In genomic region chr6:3501826-3502505, GRCh38 we compare ENCODE assay signal across 26 cellular contexts. TPM values are rescaled to one million over a fixed set of nuclear protein-coding genes. Genes with fewer than 3 reads are reported as not detected.
DNase-seq lines count a peak whose midpoint lies in the region; ATAC-seq and TF ChIP-seq lines count a peak whose summit lies in the region.
"Had no signal": no experiment of that assay in that cellular context is flagged by ENCODE, and none has a peak within 500 bp of the region (broad histone marks: within the 10 kb centered on the region; RNA-seq: fewer than 3 reads in every experiment).

No MANE protein-coding gene starts in this region.

- no peaks in the 10 kb centered on the region for H3K9me3 Mint-ChIP-seq in Caco-2 (ENCODE audit: unreplicated experiment)
- peaks cover 4% of the 10 kb centered on the region for H3K9me3 Mint-ChIP-seq in neural progenitor cell

- H3K4me1 ChIP-seq in Caco-2 (peaks cover 35% of the 10 kb centered on the region), HUES48 (ENCODE audit: control insufficient read depth, insufficient read depth, low read length) (peaks cover 13% of the 10 kb centered on the region; the same call in 1 of the 2 replicates), neural progenitor cell (peaks cover 14% of the 10 kb centered on the region)
- H3K4me1 ChIP-seq: sigmoid colon had no signal

- no peaks in the 10 kb centered on the region for H4K20me1 ChIP-seq in neural progenitor cell (ENCODE audit: low read depth)

- H3K4me3 Mint-ChIP-seq in Caco-2 (ENCODE audit: unreplicated experiment) = peak overlapping the region; percentile 7
- no peak overlapping the region for H3K4me3 Mint-ChIP-seq in neural progenitor cell
- H3K4me3 Mint-ChIP-seq: B cell; CD4-positive, alpha-beta memory T cell had no signal

- POLR2A ChIA-PET in Caco-2 (lab: Charles Lee) = interaction anchor here (0.6 kb wide), 3 partner anchors 20 to 1030 kb away, joined by 4 to 7 read pairs (median 5); no protein-coding TSS in a partner anchor

- CTCF ChIA-PET in Caco-2 (lab: Charles Lee) = interaction anchor here (1.0 kb wide), 1 partner anchor 61 kb away, joined by 3 read pairs; no protein-coding TSS in a partner anchor

- H3K9ac ChIP-seq in HUES48 (ENCODE audit: low read depth, low read length) (no peak overlapping the region), neural progenitor cell (no peak overlapping the region)

- H3K79me2 ChIP-seq in neural progenitor cell (ENCODE audit: low read depth) = no peaks in the 10 kb centered on the region

- peaks cover 11% of the 10 kb centered on the region for H3F3A ChIP-seq in neural progenitor cell (ENCODE audit: low read depth)

- DNase-seq in Caco-2 (no peak), choroid plexus epithelial cell (ENCODE audit: low read depth) (peak; percentile 48), neural progenitor cell (ENCODE audit: low spot score) (no peak), GOT3 (lab: John Stamatoyannopoulos, UW) (no peak)
- no peak for DNase-seq in central memory CD4-positive, alpha-beta T cell
- DNase-seq: activated CD4-positive, alpha-beta T cell treated with anti-CD3 and anti-CD28 coated beads, Interleukin-2, amount 50 U/mL, for 48 hours; activated naive CD4-positive, alpha-beta T cell treated with Interleukin-2 at 50 U/mL for 16 hours; CD4-positive, alpha-beta memory T cell; dorsolateral prefrontal cortex; EL; foreskin melanocyte; heart right ventricle; KBM-7; kidney; NCI-H1417; NCI-H2029 treated with DMSO at 0.1 percent for 48 hours; NCI-H524 treated with DMSO at 0.1 percent for 48 hours; NK-92 treated with Interleukin-12 subunit alpha and Interleukin-12 subunit beta, amount 100 ng/mL, for 24 hours; sigmoid colon; stimulated activated CD4-positive, alpha-beta T cell treated with anti-CD3 and anti-CD28 coated beads, Interleukin-4, amount 100 ng/mL, for 24 hours; transverse colon had no signal

- H3K4me3 ChIP-seq in Caco-2 (ENCODE audit: low read depth, low read length) (no peak overlapping the region), HUES48 (ENCODE audit: low read depth, low read length) (no peak overlapping the region), choroid plexus epithelial cell (ENCODE audit: low read depth, low read length) (no peak overlapping the region), neural progenitor cell (no peak overlapping the region)
- H3K4me3 ChIP-seq: dorsolateral prefrontal cortex, heart right ventricle, sigmoid colon, transverse colon had no signal

- H3K4me1 Mint-ChIP-seq in Caco-2 (ENCODE audit: low read depth, unreplicated experiment) (peaks cover 22% of the 10 kb centered on the region), neural progenitor cell (peaks cover 37% of the 10 kb centered on the region)
- H3K4me1 Mint-ChIP-seq: B cell; CD4-positive, alpha-beta memory T cell had no signal

- ATAC-seq in GM19463 (IDR thresholded peaks at IDR 0.05; ENCODE audit: unreplicated experiment) (no peak), GM18517 (IDR thresholded peaks at IDR 0.05; ENCODE audit: unreplicated experiment) (no peak)
- ATAC-seq: activated CD4-positive, CD25-positive, alpha-beta regulatory T cell treated with anti-CD3 and anti-CD28 coated beads, Interleukin-2, amount 50 U/mL, for 24 hours; heart right ventricle had no signal

- intact Hi-C loops in Caco-2 (cut with micrococcal nuclease; ENCODE audit: unreplicated experiment) = loop anchor here (2.0 to 5.0 kb wide), 3 partner anchors 21 to 225 kb away; partner anchors contain the start of gene SLC22A23

- H3K27ac ChIP-seq in HUES48 (ENCODE audit: low read depth, low read length) (peak overlapping the region; percentile 26), neural progenitor cell (no peak overlapping the region)
- H3K27ac ChIP-seq: sigmoid colon, transverse colon had no signal

- H3K9me3 ChIP-seq in Caco-2 (no peaks in the 10 kb centered on the region), HUES48 (ENCODE audit: control insufficient read depth, insufficient read depth, low read length) (no peaks in the 10 kb centered on the region), neural progenitor cell (ENCODE audit: low read depth) (no peaks in the 10 kb centered on the region)
- H3K9me3 ChIP-seq: heart right ventricle, sigmoid colon, transverse colon had no signal

- no peaks in the 10 kb centered on the region for H3K27me3 ChIP-seq in Caco-2 (replicated peaks; ENCODE audit: control insufficient read depth, insufficient read depth, low read length)
- no peaks in the 10 kb centered on the region for H3K27me3 ChIP-seq in HUES48 (ENCODE audit: control insufficient read depth, insufficient read depth, low read length)
- H3K27me3 ChIP-seq in neural progenitor cell = no peaks in the 10 kb centered on the region
- H3K27me3 ChIP-seq: dorsolateral prefrontal cortex, sigmoid colon, transverse colon had no signal

- no peak overlapping the region for H2AFZ ChIP-seq in neural progenitor cell (replicated peaks)

- H3K36me3 Mint-ChIP-seq in Caco-2 (ENCODE audit: insufficient read depth, unreplicated experiment) = no peaks in the 10 kb centered on the region
- H3K36me3 Mint-ChIP-seq in neural progenitor cell = no peaks in the 10 kb centered on the region
- H3K36me3 Mint-ChIP-seq: CD4-positive, alpha-beta memory T cell had no signal

- no TSS peak for BruUV-seq in Caco-2 (replicated peaks; lab: Mats Ljungman, UMichigan)

- no peak overlapping the region for H3K4me2 ChIP-seq in neural progenitor cell

- no peak for TF ChIP-seq CTCF in Caco-2 (IDR thresholded peaks at IDR 0.05; ENCODE audit: insufficient read depth in 1 of 2, low read depth in 1 of 2, low read length in 1 of 2, severe bottlenecking in 1 of 2, unreplicated experiment in 1 of 2)
- no peak for TF ChIP-seq CTCF in choroid plexus epithelial cell (conservative IDR thresholded peaks at IDR 0.05; ENCODE audit: low read depth, low read length)
- no peak for TF ChIP-seq CTCF in neural progenitor cell (IDR thresholded peaks at IDR 0.05)

- H3K36me3 ChIP-seq in Caco-2 (ENCODE audit: control insufficient read depth, insufficient read depth, low read length) (no peaks in the 10 kb centered on the region), HUES48 (ENCODE audit: control insufficient read depth, insufficient read depth, low read length) (no peaks in the 10 kb centered on the region), neural progenitor cell (no peaks in the 10 kb centered on the region)
- H3K36me3 ChIP-seq: heart right ventricle, sigmoid colon, transverse colon had no signal

- H3K27me3 Mint-ChIP-seq in Caco-2 (ENCODE audit: insufficient read depth, unreplicated experiment) = no peaks in the 10 kb centered on the region
- peaks cover 7% of the 10 kb centered on the region for H3K27me3 Mint-ChIP-seq in neural progenitor cell (ENCODE audit: insufficient read depth, low read depth)

- peak overlapping the region; percentile 19 for H3K27ac Mint-ChIP-seq in Caco-2 (ENCODE audit: unreplicated experiment)
- peak overlapping the region; percentile 12 for H3K27ac Mint-ChIP-seq in neural progenitor cell
- H3K27ac Mint-ChIP-seq: B cell had no signal

RNA-seq across cellular contexts. Expression of gene SLC22A23, which starts 45.1 kb away (rescaled TPM):
- total RNA-seq in Caco-2 (2022) (44.9 and 45.5 TPM in 2 replicates), neural progenitor cell (ENCODE audit: low replicate concordance) (0.99 and 3.3 TPM in 2 replicates)

Comparison
In these comparisons a context has a peak if more than half of its experiments do, and no peak if none do; other contexts are left out.
1. RNA of gene SLC22A23, which starts 45.1 kb away (total RNA-seq): 44.9 to 45.5 TPM in Caco-2; 0.99 to 3.3 TPM in neural progenitor cell; every median in the first group is over 10 times any median in the second.